In genomic region chr2:143140864-143141637, GRCh38 we compare ENCODE assay signal across 11 cellular contexts. TPM values are rescaled to one million over a fixed set of nuclear protein-coding genes. Genes with fewer than 3 reads are reported as not detected.
DNase-seq lines count a peak whose midpoint lies in the region; ATAC-seq and TF ChIP-seq lines count a peak whose summit lies in the region.
"Had no signal": no experiment of that assay in that cellular context is flagged by ENCODE, and none has a peak within 500 bp of the region (broad histone marks: within the 10 kb centered on the region; RNA-seq: fewer than 3 reads in every experiment).

No MANE protein-coding gene starts in this region.

- H3K27me3 Mint-ChIP-seq in activated CD8-positive, alpha-beta T cell treated with anti-CD3 and anti-CD28 coated beads for 36 hours: no peaks in the 10 kb centered on the region
- no peaks in the 10 kb centered on the region for H3K27me3 Mint-ChIP-seq in activated CD8-positive, alpha-beta T cell treated with anti-CD3 and anti-CD28 coated beads, Interleukin-2, amount 10 ng/mL, durations not matched to agents 7 days and 5 days (ENCODE audit: low read depth)

- H3K36me3 Mint-ChIP-seq in activated CD8-positive, alpha-beta T cell treated with anti-CD3 and anti-CD28 coated beads for 36 hours (ENCODE audit: low read depth): peaks cover 35% of the 10 kb centered on the region
- H3K36me3 Mint-ChIP-seq in activated CD8-positive, alpha-beta T cell treated with anti-CD3 and anti-CD28 coated beads, Interleukin-2, amount 10 ng/mL, durations not matched to agents 7 days and 5 days (ENCODE audit: low read depth): peaks cover 73% of the 10 kb centered on the region

- CTCF ChIA-PET in activated CD8-positive, alpha-beta T cell treated with anti-CD3 and anti-CD28 coated beads for 36 hours (lab: Charles Lee): interaction anchor here (0.7 to 3.6 kb wide), 12 partner anchors 10 to 128 kb away, joined by 3 to 10 read pairs (median 4); partner anchors contain the start of gene ARHGAP15
- CTCF ChIA-PET in activated CD8-positive, alpha-beta T cell treated with anti-CD3 and anti-CD28 coated beads, Interleukin-2, amount 10 ng/mL, durations not matched to agents 7 days and 5 days (lab: Charles Lee): interaction anchor here (0.7 to 3.9 kb wide), 7 partner anchors 10 to 118 kb away, joined by 3 to 24 read pairs (median 9); partner anchors contain the start of gene ARHGAP15

- intact Hi-C loops in activated CD8-positive, alpha-beta T cell treated with anti-CD3 and anti-CD28 coated beads for 36 hours (cut with micrococcal nuclease): no loop called here
- intact Hi-C loops in sciatic nerve (cut with DNase I): no loop called here

- TF ChIP-seq CTCF in activated CD8-positive, alpha-beta T cell treated with anti-CD3 and anti-CD28 coated beads for 36 hours (IDR thresholded peaks at IDR 0.05): no peak

- no peak for DNase-seq in activated CD8-positive, alpha-beta T cell treated with anti-CD3 and anti-CD28 coated beads for 36 hours
- DNase-seq in activated CD8-positive, alpha-beta T cell treated with anti-CD3 and anti-CD28 coated beads, Interleukin-2, amount 10 ng/mL, durations not matched to agents 7 days and 5 days: no peak
- DNase-seq in NOMO-1 treated with DMSO at 0.1 percent for 48 hours (lab: John Stamatoyannopoulos, UW; ENCODE audit: unreplicated experiment): peak; percentile 97
- DNase-seq in sciatic nerve (ENCODE audit: low spot score): no peak
- DNase-seq in NCI-H2081 (lab: John Stamatoyannopoulos, UW): no peak
- no peak for DNase-seq in HPDE6-E6E7 (ENCODE audit: extremely low spot score)
- no peak for DNase-seq in NCI-H2227 treated with DMSO at 0.1 percent for 48 hours (lab: John Stamatoyannopoulos, UW)
- DNase-seq: activated effector memory CD4-positive, alpha-beta T cell treated with anti-CD3 and anti-CD28 coated beads, Interleukin-2, amount 50 U/mL, for 16 hours; IMR-90; stimulated activated CD4-positive, alpha-beta T cell treated with anti-CD3 and anti-CD28 coated beads, Interleukin-15, amount 100 ng/mL, for 24 hours had no signal

- peak; percentile 54 for ATAC-seq in activated CD8-positive, alpha-beta T cell treated with anti-CD3 and anti-CD28 coated beads for 36 hours
- no peak for ATAC-seq in activated CD8-positive, alpha-beta T cell treated with anti-CD3 and anti-CD28 coated beads, Interleukin-2, amount 10 ng/mL, durations not matched to agents 7 days and 5 days
- ATAC-seq in HG02870 (IDR thresholded peaks at IDR 0.05; ENCODE audit: unreplicated experiment) (peak; percentile 82), sciatic nerve (peak; percentile 44)

- peak overlapping the region; percentile 92 for H3K27ac Mint-ChIP-seq in activated CD8-positive, alpha-beta T cell treated with anti-CD3 and anti-CD28 coated beads for 36 hours
- no peak overlapping the region for H3K27ac Mint-ChIP-seq in activated CD8-positive, alpha-beta T cell treated with anti-CD3 and anti-CD28 coated beads, Interleukin-2, amount 10 ng/mL, durations not matched to agents 7 days and 5 days

- peaks cover 83% of the 10 kb centered on the region for H3K4me1 Mint-ChIP-seq in activated CD8-positive, alpha-beta T cell treated with anti-CD3 and anti-CD28 coated beads for 36 hours (ENCODE audit: low read depth)
- H3K4me1 Mint-ChIP-seq in activated CD8-positive, alpha-beta T cell treated with anti-CD3 and anti-CD28 coated beads, Interleukin-2, amount 10 ng/mL, durations not matched to agents 7 days and 5 days (ENCODE audit: low read depth): peaks cover 81% of the 10 kb centered on the region

- POLR2A ChIA-PET in activated CD8-positive, alpha-beta T cell treated with anti-CD3 and anti-CD28 coated beads for 36 hours (lab: Charles Lee): interaction anchor here (0.9 to 2.8 kb wide), 6 partner anchors 9 to 121 kb away, joined by 3 to 12 read pairs (median 5); partner anchors contain the start of gene ARHGAP15
- POLR2A ChIA-PET in activated CD8-positive, alpha-beta T cell treated with anti-CD3 and anti-CD28 coated beads, Interleukin-2, amount 10 ng/mL, durations not matched to agents 7 days and 5 days (lab: Charles Lee): interaction anchor here (1.0 to 1.8 kb wide), 4 partner anchors 9 to 56 kb away, joined by 3 to 11 read pairs (median 4); partner anchors contain the start of gene ARHGAP15

- peak overlapping the region; percentile 71 for H3K4me3 Mint-ChIP-seq in activated CD8-positive, alpha-beta T cell treated with anti-CD3 and anti-CD28 coated beads for 36 hours
- H3K4me3 Mint-ChIP-seq in activated CD8-positive, alpha-beta T cell treated with anti-CD3 and anti-CD28 coated beads, Interleukin-2, amount 10 ng/mL, durations not matched to agents 7 days and 5 days: no peak overlapping the region

- no peaks in the 10 kb centered on the region for H3K9me3 Mint-ChIP-seq in activated CD8-positive, alpha-beta T cell treated with anti-CD3 and anti-CD28 coated beads for 36 hours
- no peaks in the 10 kb centered on the region for H3K9me3 Mint-ChIP-seq in activated CD8-positive, alpha-beta T cell treated with anti-CD3 and anti-CD28 coated beads, Interleukin-2, amount 10 ng/mL, durations not matched to agents 7 days and 5 days (ENCODE audit: insufficient read depth)

RNA-seq across cellular contexts. Expression of gene ARHGAP15, which starts 11.8 kb away (rescaled TPM):
- total RNA-seq in activated CD8-positive, alpha-beta T cell treated with anti-CD3 and anti-CD28 coated beads for 36 hours: 10 to 100 TPM; 71.3 to 72.8 TPM
- 100 to 1,000 TPM; 154 to 158 TPM for total RNA-seq in activated CD8-positive, alpha-beta T cell treated with anti-CD3 and anti-CD28 coated beads, Interleukin-2, amount 10 ng/mL, durations not matched to agents 7 days and 5 days
- 119 TPM for total RNA-seq in sciatic nerve
- total RNA-seq: IMR-90 had no signal
